17 cellular contexts compared by ENCODE assay signal in the genomic region with DNA sequence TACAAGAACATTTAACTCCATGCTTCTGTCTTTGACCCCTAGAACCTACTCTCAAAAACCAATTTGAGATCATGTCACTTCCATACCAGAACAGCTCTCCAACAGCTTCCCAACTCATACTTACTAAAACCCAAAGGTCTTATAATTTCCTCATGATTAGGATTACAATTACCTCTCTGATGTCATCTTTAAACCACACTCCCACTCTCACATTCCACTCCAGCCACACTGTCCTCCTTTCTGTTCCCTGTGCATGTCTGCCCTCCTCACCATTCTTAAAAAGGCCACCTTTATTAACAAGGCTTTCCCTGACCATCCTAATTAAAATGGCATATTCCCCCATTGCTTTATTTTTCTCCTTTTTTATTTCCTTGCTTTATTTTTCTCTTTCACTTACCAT. TPM values are rescaled to one million over a fixed set of nuclear protein-coding genes. Genes with fewer than 3 reads are reported as not detected.
A peak's percentile ranks its signal among the peaks of the same experiment; 100 is the strongest.
DNase-seq lines count a peak whose midpoint lies in the region; ATAC-seq, FAIRE-seq and TF ChIP-seq lines count a peak whose summit lies in the region.
"Had no signal": no experiment of that assay in that cellular context is flagged by ENCODE, and none has a peak within 500 bp of the region (broad histone marks: within the 10 kb centered on the region; RNA-seq: fewer than 3 reads in every experiment).

No MANE protein-coding gene starts in this region.

- peak overlapping the region; percentile 12 to 78 (median 33) for H3K27ac Mint-ChIP-seq in CD4-positive, CD25-positive, alpha-beta regulatory T cell
- H3K27ac Mint-ChIP-seq in activated T-helper 1 cell treated with anti-CD3 and anti-CD28 coated beads, Interleukin-12 subunit alpha, Interleukin-12 subunit beta, Interleukin-2, Interleukin-4 antibody, amounts not matched to agents 30 ng/mL and 10 ng/mL and 1 ng/mL, durations not matched to agents 14 hours and 24 hours and 36 hours, result peak overlapping the region; percentile 11
- H3K27ac Mint-ChIP-seq in memory B cell, result peak overlapping the region; percentile 15

- peaks cover 48% of the 10 kb centered on the region for H3K36me3 Mint-ChIP-seq in CD4-positive, CD25-positive, alpha-beta regulatory T cell
- H3K36me3 Mint-ChIP-seq in activated T-helper 1 cell treated with anti-CD3 and anti-CD28 coated beads, Interleukin-12 subunit alpha, Interleukin-12 subunit beta, Interleukin-2, Interleukin-4 antibody, amounts not matched to agents 30 ng/mL and 10 ng/mL and 1 ng/mL, durations not matched to agents 14 hours and 24 hours and 36 hours (ENCODE audit: low read depth), result peaks cover 40% of the 10 kb centered on the region
- H3K36me3 Mint-ChIP-seq in memory B cell, result peaks cover 43% of the 10 kb centered on the region

- peak; percentile 5 for FAIRE-seq in GM18507 (lab: Jason Lieb, UNC)

- TF ChIP-seq POLR2A in vagina (IDR thresholded peaks at IDR 0.05), result no peak

- H3K27ac ChIP-seq in CD4-positive, CD25-positive, alpha-beta regulatory T cell (ENCODE audit: insufficient read depth, low read length, poor library complexity, severe bottlenecking), result peak overlapping the region; percentile 5
- no peak overlapping the region for H3K27ac ChIP-seq in vagina
- H3K27ac ChIP-seq: cardiac muscle cell, left ventricle myocardium inferior, prostate gland, SJSA1 had no signal

- peaks cover 48 to 81% (median 58%) of the 10 kb centered on the region in 4 donors for H3K4me1 Mint-ChIP-seq in CD4-positive, CD25-positive, alpha-beta regulatory T cell
- H3K4me1 Mint-ChIP-seq in activated T-helper 1 cell treated with anti-CD3 and anti-CD28 coated beads, Interleukin-12 subunit alpha, Interleukin-12 subunit beta, Interleukin-2, Interleukin-4 antibody, amounts not matched to agents 30 ng/mL and 10 ng/mL and 1 ng/mL, durations not matched to agents 14 hours and 24 hours and 36 hours (ENCODE audit: low read depth), result peaks cover 50% of the 10 kb centered on the region
- peaks cover 34% of the 10 kb centered on the region for H3K4me1 Mint-ChIP-seq in memory B cell

- no peaks in the 10 kb centered on the region for H3K9me3 ChIP-seq in CD4-positive, CD25-positive, alpha-beta regulatory T cell (ENCODE audit: control insufficient read depth in 2 of 2, low read length in 2 of 2)
- no peaks in the 10 kb centered on the region for H3K9me3 ChIP-seq in vagina
- H3K9me3 ChIP-seq: BE2C, left ventricle myocardium inferior, prostate gland, SJSA1 had no signal

- H3K27me3 ChIP-seq in CD4-positive, CD25-positive, alpha-beta regulatory T cell (ENCODE audit: control insufficient read depth, insufficient read depth, low read length), result no peaks in the 10 kb centered on the region
- no peaks in the 10 kb centered on the region for H3K27me3 ChIP-seq in vagina
- H3K27me3 ChIP-seq: BE2C, cardiac muscle cell, SJSA1 had no signal

- DNase-seq in CD4-positive, CD25-positive, alpha-beta regulatory T cell, result no peak
- DNase-seq in GM18507 (ENCODE audit: extremely low spot score, insufficient read length, low read depth) (no peak), memory B cell (ENCODE audit: low spot score in 2 of 2) (no peak), RKO (ENCODE audit: low spot score) (no peak), vagina (ENCODE audit: extremely low spot score in 2 of 2) (no peak)
- no peak for DNase-seq in activated T-helper 1 cell treated with anti-CD3 and anti-CD28 coated beads, Interleukin-12 subunit alpha, Interleukin-12 subunit beta, Interleukin-2, Interleukin-4 antibody, amounts not matched to agents 30 ng/mL and 10 ng/mL and 1 ng/mL, durations not matched to agents 14 hours and 24 hours and 36 hours (ENCODE audit: low spot score)
- DNase-seq in stimulated activated CD4-positive, alpha-beta T cell treated with anti-CD3 and anti-CD28 coated beads, Interleukin-12 subunit alpha, Interleukin-12 subunit beta, amount 100 ng/mL, for 4 hours, result no peak
- DNase-seq: activated gamma-delta T cell; BE2C; DMS79 treated with DMSO at 0.1 percent for 48 hours; effector memory CD8-positive, alpha-beta T cell; left ventricle myocardium inferior; NCI-H1694; NCI-H510A had no signal

- ATAC-seq in CD4-positive, CD25-positive, alpha-beta regulatory T cell (ENCODE audit: low read depth in 2 of 2), result no peak
- ATAC-seq in memory B cell (ENCODE audit: low read depth), result no peak
- ATAC-seq: effector memory CD8-positive, alpha-beta T cell had no signal

- H3K9me3 Mint-ChIP-seq in CD4-positive, CD25-positive, alpha-beta regulatory T cell, result no peaks in the 10 kb centered on the region
- H3K9me3 Mint-ChIP-seq in activated T-helper 1 cell treated with anti-CD3 and anti-CD28 coated beads, Interleukin-12 subunit alpha, Interleukin-12 subunit beta, Interleukin-2, Interleukin-4 antibody, amounts not matched to agents 30 ng/mL and 10 ng/mL and 1 ng/mL, durations not matched to agents 14 hours and 24 hours and 36 hours, result no peaks in the 10 kb centered on the region
- H3K9me3 Mint-ChIP-seq in memory B cell, result peaks cover 2% of the 10 kb centered on the region
- H3K9me3 Mint-ChIP-seq: effector memory CD8-positive, alpha-beta T cell had no signal

- H3K27me3 Mint-ChIP-seq in CD4-positive, CD25-positive, alpha-beta regulatory T cell, result no peaks in the 10 kb centered on the region
- H3K27me3 Mint-ChIP-seq in activated T-helper 1 cell treated with anti-CD3 and anti-CD28 coated beads, Interleukin-12 subunit alpha, Interleukin-12 subunit beta, Interleukin-2, Interleukin-4 antibody, amounts not matched to agents 30 ng/mL and 10 ng/mL and 1 ng/mL, durations not matched to agents 14 hours and 24 hours and 36 hours (ENCODE audit: insufficient read depth), result no peaks in the 10 kb centered on the region
- H3K27me3 Mint-ChIP-seq in memory B cell, result no peaks in the 10 kb centered on the region
- H3K27me3 Mint-ChIP-seq: effector memory CD8-positive, alpha-beta T cell had no signal

- no peak for TF ChIP-seq CTCF in vagina (IDR thresholded peaks at IDR 0.05)

- peaks cover 52% of the 10 kb centered on the region for H3K4me1 ChIP-seq in CD4-positive, CD25-positive, alpha-beta regulatory T cell (ENCODE audit: control insufficient read depth, insufficient read depth, low read length, poor library complexity, severe bottlenecking)
- peaks cover 13% of the 10 kb centered on the region for H3K4me1 ChIP-seq in vagina
- H3K4me1 ChIP-seq: prostate gland, SJSA1 had no signal

- intact Hi-C loops in activated T-helper 1 cell treated with anti-CD3 and anti-CD28 coated beads, Interleukin-12 subunit alpha, Interleukin-12 subunit beta, Interleukin-2, Interleukin-4 antibody, amounts not matched to agents 30 ng/mL and 10 ng/mL and 1 ng/mL, durations not matched to agents 14 hours and 24 hours and 36 hours (cut with micrococcal nuclease), result loop anchor here (2.0 kb wide), 1 partner anchor 14 kb away; no protein-coding TSS in a partner anchor
- intact Hi-C loops in vagina (cut with DNase I), result no loop called here

- peak overlapping the region in 3 of 4 donors; percentile 16 to 70 (median 30) for H3K4me3 Mint-ChIP-seq in CD4-positive, CD25-positive, alpha-beta regulatory T cell
- H3K4me3 Mint-ChIP-seq in activated T-helper 1 cell treated with anti-CD3 and anti-CD28 coated beads, Interleukin-12 subunit alpha, Interleukin-12 subunit beta, Interleukin-2, Interleukin-4 antibody, amounts not matched to agents 30 ng/mL and 10 ng/mL and 1 ng/mL, durations not matched to agents 14 hours and 24 hours and 36 hours, result no peak overlapping the region
- no peak overlapping the region for H3K4me3 Mint-ChIP-seq in memory B cell

- H3K36me3 ChIP-seq in CD4-positive, CD25-positive, alpha-beta regulatory T cell (ENCODE audit: control insufficient read depth, insufficient read depth, low read length), result peaks cover 66% of the 10 kb centered on the region
- peaks cover 0 to 24% of the 10 kb centered on the region in 2 donors for H3K36me3 ChIP-seq in vagina
- H3K36me3 ChIP-seq: prostate gland had no signal

- no peak overlapping the region for H3K4me3 ChIP-seq in CD4-positive, CD25-positive, alpha-beta regulatory T cell (ENCODE audit: low read depth, low read length)
- H3K4me3 ChIP-seq in vagina, result no peak overlapping the region
- H3K4me3 ChIP-seq: cardiac muscle cell, left ventricle myocardium inferior, prostate gland, SJSA1 had no signal

RNA-seq across cellular contexts. Expression of a gene that starts 18.9 kb away (rescaled TPM):
- total RNA-seq in CD4-positive, CD25-positive, alpha-beta regulatory T cell, result 177 TPM
- 10 to 100 TPM; 38.5 to 50.1 (median 42.7) TPM for polyA plus RNA-seq in CD4-positive, CD25-positive, alpha-beta regulatory T cell
- total RNA-seq in activated T-helper 1 cell treated with anti-CD3 and anti-CD28 coated beads, Interleukin-12 subunit alpha, Interleukin-12 subunit beta, Interleukin-2, Interleukin-4 antibody, amounts not matched to agents 30 ng/mL and 10 ng/mL and 1 ng/mL, durations not matched to agents 14 hours and 24 hours and 36 hours, result 57.7 and 58.7 TPM in 2 replicates
- total RNA-seq in vagina, result 46.9 TPM

RNA-seq across cellular contexts. Expression of a gene that starts 59.6 kb away (rescaled TPM):
- 20.8 TPM for total RNA-seq in CD4-positive, CD25-positive, alpha-beta regulatory T cell
- polyA plus RNA-seq in CD4-positive, CD25-positive, alpha-beta regulatory T cell, result 10 to 100 TPM; 14.1 to 18.6 (median 18.2) TPM
- 23.0 and 24.2 TPM in 2 replicates for total RNA-seq in activated T-helper 1 cell treated with anti-CD3 and anti-CD28 coated beads, Interleukin-12 subunit alpha, Interleukin-12 subunit beta, Interleukin-2, Interleukin-4 antibody, amounts not matched to agents 30 ng/mL and 10 ng/mL and 1 ng/mL, durations not matched to agents 14 hours and 24 hours and 36 hours
- total RNA-seq in vagina, result 33.9 TPM

Comparison
In these comparisons a context has a peak if more than half of its experiments do, and no peak if none do; other contexts are left out.
1. H3K4me3 Mint-ChIP-seq: peak in CD4-positive, CD25-positive, alpha-beta regulatory T cell (3 of 4); none in activated T-helper 1 cell treated with anti-CD3 and anti-CD28 coated beads, Interleukin-12 subunit alpha, Interleukin-12 subunit beta, Interleukin-2, Interleukin-4 antibody, amounts not matched to agents 30 ng/mL and 10 ng/mL and 1 ng/mL, durations not matched to agents 14 hours and 24 hours and 36 hours (single experiment) and memory B cell (single experiment).
2. Peak in every context shown above with its lines, with median percentiles within 50 percentile points of each other: H3K27ac Mint-ChIP-seq.